Comparison of ENCODE assay signal across 19 cellular contexts in genomic region chrX:16215660-16216059, GRCh38. TPM values are rescaled to one million over a fixed set of nuclear protein-coding genes. Genes with fewer than 3 reads are reported as not detected.
A peak's percentile ranks its signal among the peaks of the same experiment; 100 is the strongest.
DNase-seq lines count a peak whose midpoint lies in the region; ATAC-seq and TF ChIP-seq lines count a peak whose summit lies in the region.
"Had no signal": no experiment of that assay in that cellular context is flagged by ENCODE, and none has a peak within 500 bp of the region (broad histone marks: within the 10 kb centered on the region; RNA-seq: fewer than 3 reads in every experiment).

No MANE protein-coding gene starts in this region.

- DNase-seq in A673 (ENCODE audit: low spot score), result peak; percentile 22
- DNase-seq in endodermal cell, result no peak
- peak; percentile 25 for DNase-seq in iPS-NIHi11 (ENCODE audit: low spot score)
- no peak for DNase-seq in stimulated activated naive CD8-positive, alpha-beta T cell treated with anti-CD3 and anti-CD28 coated beads, Interleukin-15, amount 100 ng/mL, for 72 hours
- DNase-seq in prostate gland (ENCODE audit: low spot score), result no peak
- DNase-seq: CD4-positive, alpha-beta memory T cell; GF-D8; GM23248; HFFc6; IMR-90; NCI-H1417 treated with DMSO at 0.1 percent for 48 hours; NCI-H2029; NCI-H774; Right ventricle myocardium superior had no signal

- BruUV-seq in A673 (replicated peaks; lab: Mats Ljungman, UMichigan), result no TSS peak

- CTCF ChIA-PET in A673 (lab: Charles Lee), result no interaction called here

- no peak for TF ChIP-seq CTCF in A673 (conservative IDR thresholded peaks at IDR 0.05; ENCODE audit: low read depth, low read length)
- TF ChIP-seq CTCF in endodermal cell (conservative IDR thresholded peaks at IDR 0.05), result no peak
- TF ChIP-seq CTCF in prostate gland (IDR thresholded peaks at IDR 0.05), result no peak

- no peak for ATAC-seq in stimulated activated naive CD8-positive, alpha-beta T cell treated with anti-CD3 and anti-CD28 coated beads, Interleukin-15, amount 100 ng/mL, for 72 hours
- no peak for ATAC-seq in HG02840 (IDR thresholded peaks at IDR 0.05; ENCODE audit: low FRiP score, unreplicated experiment)

- no peaks in the 10 kb centered on the region for H3K4me1 ChIP-seq in A673 (ENCODE audit: insufficient read depth, low read length, poor library complexity, severe bottlenecking)
- peaks cover 33% of the 10 kb centered on the region for H3K4me1 ChIP-seq in HUES6 (ENCODE audit: control insufficient read depth, insufficient read depth, low read length)
- H3K4me1 ChIP-seq in endodermal cell (ENCODE audit: control insufficient read depth, insufficient read depth, low read length), result no peaks in the 10 kb centered on the region
- no peaks in the 10 kb centered on the region for H3K4me1 ChIP-seq in prostate gland (replicated peaks)
- H3K4me1 ChIP-seq: BLaER1 had no signal

- no peaks in the 10 kb centered on the region for H3K27me3 Mint-ChIP-seq in endodermal cell (ENCODE audit: insufficient read depth)
- H3K27me3 Mint-ChIP-seq in stimulated activated naive CD8-positive, alpha-beta T cell treated with anti-CD3 and anti-CD28 coated beads, Interleukin-15, amount 100 ng/mL, for 72 hours, result no peaks in the 10 kb centered on the region
- H3K27me3 Mint-ChIP-seq: CD4-positive, alpha-beta memory T cell had no signal

- no peak overlapping the region for H3K4me3 ChIP-seq in A673 (ENCODE audit: low read depth, low read length, poor library complexity, severe bottlenecking)
- H3K4me3 ChIP-seq in HUES6 (ENCODE audit: low read depth, low read length), result peak overlapping the region; percentile 19; the same call in 1 of the 2 replicates
- H3K4me3 ChIP-seq in endodermal cell (ENCODE audit: low read length), result no peak overlapping the region
- no peak overlapping the region for H3K4me3 ChIP-seq in prostate gland
- H3K4me3 ChIP-seq: BLaER1, GM23248 had no signal

- H3K27ac ChIP-seq in A673 (ENCODE audit: low read depth, low read length, poor library complexity, severe bottlenecking), result no peak overlapping the region
- H3K27ac ChIP-seq in HUES6 (ENCODE audit: low read depth, low read length), result peak overlapping the region; percentile 91
- H3K27ac ChIP-seq in endodermal cell (ENCODE audit: low read depth, low read length), result no peak overlapping the region
- no peak overlapping the region for H3K27ac ChIP-seq in prostate gland
- H3K27ac ChIP-seq: BLaER1, GM23248 had no signal

- H3K9me3 Mint-ChIP-seq in endodermal cell, result no peaks in the 10 kb centered on the region
- H3K9me3 Mint-ChIP-seq in stimulated activated naive CD8-positive, alpha-beta T cell treated with anti-CD3 and anti-CD28 coated beads, Interleukin-15, amount 100 ng/mL, for 72 hours, result peaks cover 0 to 3% of the 10 kb centered on the region in 2 donors
- H3K9me3 Mint-ChIP-seq: CD4-positive, alpha-beta memory T cell; HFFc6 had no signal

- H3K36me3 ChIP-seq in A673 (ENCODE audit: insufficient read depth, low read length, poor library complexity, severe bottlenecking), result no peaks in the 10 kb centered on the region
- no peaks in the 10 kb centered on the region for H3K36me3 ChIP-seq in HUES6 (ENCODE audit: control insufficient read depth, insufficient read depth, low read length)
- H3K36me3 ChIP-seq in endodermal cell (ENCODE audit: control insufficient read depth, insufficient read depth, low read length), result no peaks in the 10 kb centered on the region
- no peaks in the 10 kb centered on the region for H3K36me3 ChIP-seq in prostate gland
- H3K36me3 ChIP-seq: BLaER1 had no signal

- intact Hi-C loops in A673 (cut with micrococcal nuclease; ENCODE audit: unreplicated experiment) (no loop called here), prostate gland (cut with DNase I) (no loop called here)

- no peak for TF ChIP-seq POLR2A in prostate gland (IDR thresholded peaks at IDR 0.05)

- no peak overlapping the region for H3K4me3 Mint-ChIP-seq in endodermal cell
- H3K4me3 Mint-ChIP-seq in stimulated activated naive CD8-positive, alpha-beta T cell treated with anti-CD3 and anti-CD28 coated beads, Interleukin-15, amount 100 ng/mL, for 72 hours, result no peak overlapping the region
- H3K4me3 Mint-ChIP-seq: CD4-positive, alpha-beta memory T cell; HFFc6 had no signal

- peak overlapping the region; percentile 52 for H3K9ac ChIP-seq in HUES6 (ENCODE audit: low read length)
- no peak overlapping the region for H3K9ac ChIP-seq in endodermal cell (ENCODE audit: extremely low read depth, low read length, poor library complexity, severe bottlenecking)
- H3K9ac ChIP-seq: BLaER1, GM23248 had no signal

- H3K9me3 ChIP-seq in A673 (ENCODE audit: low read depth, low read length, poor library complexity, severe bottlenecking) (no peaks in the 10 kb centered on the region), HUES6 (ENCODE audit: control insufficient read depth, insufficient read depth, low read depth, low read length) (peaks cover 6% of the 10 kb centered on the region), endodermal cell (ENCODE audit: control insufficient read depth, low read length) (no peaks in the 10 kb centered on the region), prostate gland (no peaks in the 10 kb centered on the region)

- H3K4me1 Mint-ChIP-seq in endodermal cell, result peaks cover 35% of the 10 kb centered on the region
- no peaks in the 10 kb centered on the region for H3K4me1 Mint-ChIP-seq in stimulated activated naive CD8-positive, alpha-beta T cell treated with anti-CD3 and anti-CD28 coated beads, Interleukin-15, amount 100 ng/mL, for 72 hours
- H3K4me1 Mint-ChIP-seq: CD4-positive, alpha-beta memory T cell had no signal

- no peaks in the 10 kb centered on the region for H3K36me3 Mint-ChIP-seq in endodermal cell (ENCODE audit: low read depth)
- H3K36me3 Mint-ChIP-seq: CD4-positive, alpha-beta memory T cell had no signal

- POLR2A ChIA-PET in A673 (lab: Charles Lee; ENCODE audit: low non-redundant PET), result no interaction called here

- H3K27me3 ChIP-seq in A673 (replicated peaks; ENCODE audit: insufficient read depth, low read depth, low read length, poor library complexity) (no peaks in the 10 kb centered on the region), HUES6 (ENCODE audit: control insufficient read depth, insufficient read depth, low read length) (no peaks in the 10 kb centered on the region), endodermal cell (ENCODE audit: control insufficient read depth, insufficient read depth, low read length, poor library complexity, severe bottlenecking) (no peaks in the 10 kb centered on the region), prostate gland (replicated peaks; ENCODE audit: insufficient read depth) (no peaks in the 10 kb centered on the region)

- peak overlapping the region; percentile 52 for H3K27ac Mint-ChIP-seq in endodermal cell
- H3K27ac Mint-ChIP-seq in stimulated activated naive CD8-positive, alpha-beta T cell treated with anti-CD3 and anti-CD28 coated beads, Interleukin-15, amount 100 ng/mL, for 72 hours, result no peak overlapping the region
- H3K27ac Mint-ChIP-seq: CD4-positive, alpha-beta memory T cell; HFFc6 had no signal

- WGBS in endodermal cell (ENCODE audit: insufficient coverage in 1 of 2, insufficient read length in 1 of 2), 2 experiments, result 83% methylated on average over 1 of the region's 1 CpG; no CpG with 5 or more reads in 1 of the 2 experiments
- WGBS in prostate gland, result 89% methylated on average over 1 of the region's 1 CpG

RNA-seq across cellular contexts. Expression of gene MAGEB17, which starts 48.4 kb away (rescaled TPM):
- total RNA-seq in A673 (2021), result 0.28 TPM in 1 of 2 replicates, not detected in the other
- total RNA-seq in endodermal cell, result under 1 TPM; 0.33 to 0.44 TPM
- not detected for polyA plus RNA-seq in endodermal cell (2013, experiment 1 of 2)
- not detected for polyA plus RNA-seq in endodermal cell (2013, experiment 2 of 2)
- total RNA-seq in prostate gland, result 1 to 10 TPM in 1 of 2 donors, under 1 TPM in 1; 0.62 to 1.1 TPM
- total RNA-seq: CD4-positive, alpha-beta memory T cell; GM23248; HFFc6; M059J; NCI-H460; Right ventricle myocardium superior had no signal
- polyA plus RNA-seq: CD4-positive, alpha-beta memory T cell; GM23248 had no signal

Comparison
In these comparisons a context has a peak if more than half of its experiments do, and no peak if none do; other contexts are left out.
1. DNase-seq: peak in A673 (single experiment) and iPS-NIHi11 (single experiment); none in endodermal cell (single experiment), stimulated activated naive CD8-positive, alpha-beta T cell treated with anti-CD3 and anti-CD28 coated beads, Interleukin-15, amount 100 ng/mL, for 72 hours (0 of 2) and prostate gland (single experiment).